ENCODE assay signal across 31 cellular contexts in the genomic region with DNA sequence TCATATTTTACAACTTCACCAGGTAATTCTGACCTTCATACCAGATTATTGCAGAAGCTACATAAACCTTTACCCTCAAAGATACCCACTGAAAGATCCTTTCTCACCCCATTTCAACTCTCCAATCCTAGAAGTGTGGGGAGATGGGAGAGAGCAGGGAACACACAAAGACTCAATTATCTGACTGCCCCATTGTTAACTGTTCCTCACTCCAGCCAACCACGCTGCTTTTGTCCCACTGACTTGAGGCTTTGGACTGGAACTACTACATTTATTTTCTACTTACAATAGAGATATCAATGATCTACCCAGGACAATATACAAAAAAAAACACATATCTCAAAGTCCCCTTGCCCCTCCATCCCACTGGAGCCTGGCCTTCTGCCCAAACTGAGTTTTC. TPM values are rescaled to one million over a fixed set of nuclear protein-coding genes. Genes with fewer than 3 reads are reported as not detected.
"Had no signal": no experiment of that assay in that cellular context is flagged by ENCODE, and none has a peak within 500 bp of the region (broad histone marks: within the 10 kb centered on the region; RNA-seq: fewer than 3 reads in every experiment).

No MANE protein-coding gene starts in this region.

- DNase-seq: activated CD4-positive, alpha-beta T cell treated with anti-CD3 and anti-CD28 coated beads for 36 hours; activated CD4-positive, alpha-beta T cell treated with anti-CD3 and anti-CD28 coated beads, Interleukin-2, amount 10 ng/mL, durations not matched to agents 7 days and 5 days; activated CD4-positive, alpha-beta T cell treated with anti-CD3 and anti-CD28 coated beads, Interleukin-2, amount 50 U/mL, for 48 hours; activated CD8-positive, alpha-beta T cell treated with anti-CD3 and anti-CD28 coated beads, Interleukin-2, amount 10 ng/mL, durations not matched to agents 7 days and 5 days; activated gamma-delta T cell; activated naive CD4-positive, alpha-beta T cell treated with Interleukin-2 at 50 U/mL for 16 hours; activated naive CD8-positive, alpha-beta T cell treated with anti-CD3 and anti-CD28 coated beads, Interleukin-2, amount 10 ng/mL, durations not matched to agents 7 days and 5 days; activated T-cell treated with anti-CD3 and anti-CD28 coated beads, Interleukin-2, amount 50 U/mL, for 24 hours; MM.1S; MV-4-11; NCI-H1092; NCI-H146; NCI-H187; NCI-H2029 treated with DMSO at 0.1 percent for 48 hours; NCI-H2107; NCI-H2171; NCI-H510A; NCI-H526; NCI-H748 treated with DMSO at 0.1 percent for 48 hours; NK-92 treated with Interleukin-12 subunit alpha and Interleukin-12 subunit beta, amount 100 ng/mL, for 24 hours; PC-3; Peyer's patch had no signal

- H3K4me1 ChIP-seq: ascending aorta, Peyer's patch had no signal

- H3K9me3 ChIP-seq: ascending aorta, Peyer's patch had no signal

- H3K27ac ChIP-seq: ascending aorta, KMS-11, Peyer's patch, RWPE1, SK-N-MC had no signal

- H3K4me2 ChIP-seq: KMS-11 had no signal

- H3K4me3 ChIP-seq: ascending aorta, Peyer's patch, SK-N-MC had no signal

- ATAC-seq: activated CD4-positive, alpha-beta T cell treated with anti-CD3 and anti-CD28 coated beads for 36 hours; activated CD4-positive, CD25-positive, alpha-beta regulatory T cell treated with anti-CD3 and anti-CD28 coated beads, Interleukin-2, amount 50 U/mL, for 24 hours; activated CD8-positive, alpha-beta T cell treated with anti-CD3 and anti-CD28 coated beads, Interleukin-2, amount 10 ng/mL, durations not matched to agents 7 days and 5 days; PC-3; Right ventricle myocardium inferior; WTC11 had no signal

- H3K36me3 ChIP-seq: ascending aorta, Peyer's patch had no signal

- H3K27me3 ChIP-seq: ascending aorta, Peyer's patch had no signal

RNA-seq across cellular contexts. Expression of gene SLN, which starts 44.7 kb away (rescaled TPM):
- total RNA-seq: activated CD4-positive, alpha-beta T cell treated with anti-CD3 and anti-CD28 coated beads for 36 hours; activated CD4-positive, alpha-beta T cell treated with anti-CD3 and anti-CD28 coated beads, Interleukin-2, amount 10 ng/mL, durations not matched to agents 7 days and 5 days; activated CD8-positive, alpha-beta T cell treated with anti-CD3 and anti-CD28 coated beads, Interleukin-2, amount 10 ng/mL, durations not matched to agents 7 days and 5 days; activated naive CD8-positive, alpha-beta T cell treated with anti-CD3 and anti-CD28 coated beads, Interleukin-2, amount 10 ng/mL, durations not matched to agents 7 days and 5 days; activated T-helper 2 cell treated with anti-CD3 and anti-CD28 coated beads, Interferon-gamma antibody, Interleukin-2, Interleukin-4, amounts not matched to agents 10 μg/mL and 5 μg/mL and 100 μg/mL, durations not matched to agents 14 hours and 24 hours and 36 hours; ascending aorta; LHCN-M2; Peyer's patch; WTC11 had no signal
